8 cellular contexts compared by ENCODE assay signal in genomic region chr12:57893460-57894353, GRCh38. TPM values are rescaled to one million over a fixed set of nuclear protein-coding genes. Genes with fewer than 3 reads are reported as not detected.
DNase-seq lines count a peak whose midpoint lies in the region; TF ChIP-seq lines count a peak whose summit lies in the region.

No MANE protein-coding gene starts in this region.

- H3K27ac Mint-ChIP-seq in activated naive CD4-positive, alpha-beta T cell treated with anti-CD3 and anti-CD28 coated beads, Interleukin-2, amount 10 ng/mL, durations not matched to agents 7 days and 5 days, result no peak overlapping the region

- H3K4me3 ChIP-seq in stomach, result peak overlapping the region in 1 of 4 donors; percentile 10

- peak; percentile 92 for DNase-seq in EH (ENCODE audit: low read depth)
- peak; percentile 72 to 90 for DNase-seq in NCI-H446 (lab: John Stamatoyannopoulos, UW)
- DNase-seq in cerebellar cortex (ENCODE audit: low spot score), result peak; percentile 87
- peak; percentile 41 for DNase-seq in kidney glomerular epithelial cell (lab: John Stamatoyannopoulos, UW)
- peak; percentile 89 for DNase-seq in stomach
- DNase-seq in stimulated activated CD4-positive, alpha-beta T cell treated with anti-CD3 and anti-CD28 coated beads, Interleukin-2, amount 100 ng/mL, for 24 hours, result no peak
- no peak for DNase-seq in activated CD8-positive, alpha-beta memory T cell treated with anti-CD3 and anti-CD28 coated beads for 24 hours
- no peak for DNase-seq in activated naive CD4-positive, alpha-beta T cell treated with anti-CD3 and anti-CD28 coated beads, Interleukin-2, amount 10 ng/mL, durations not matched to agents 7 days and 5 days

- no peaks in the 10 kb centered on the region for H3K27me3 ChIP-seq in stomach

- H3K4me1 Mint-ChIP-seq in activated naive CD4-positive, alpha-beta T cell treated with anti-CD3 and anti-CD28 coated beads, Interleukin-2, amount 10 ng/mL, durations not matched to agents 7 days and 5 days, result peaks cover 52% of the 10 kb centered on the region

- no peaks in the 10 kb centered on the region for H3K9me3 ChIP-seq in stomach

- TF ChIP-seq CTCF in stomach (IDR thresholded peaks at IDR 0.05), result peak in 1 of 7 experiments; percentile 21

- H3K4me3 Mint-ChIP-seq in activated naive CD4-positive, alpha-beta T cell treated with anti-CD3 and anti-CD28 coated beads, Interleukin-2, amount 10 ng/mL, durations not matched to agents 7 days and 5 days, result no peak overlapping the region

- no peaks in the 10 kb centered on the region for H3K36me3 Mint-ChIP-seq in activated naive CD4-positive, alpha-beta T cell treated with anti-CD3 and anti-CD28 coated beads, Interleukin-2, amount 10 ng/mL, durations not matched to agents 7 days and 5 days

- H3K9me3 Mint-ChIP-seq in activated naive CD4-positive, alpha-beta T cell treated with anti-CD3 and anti-CD28 coated beads, Interleukin-2, amount 10 ng/mL, durations not matched to agents 7 days and 5 days, result no peaks in the 10 kb centered on the region

- peak in 1 of 4 donors; percentile 7 for TF ChIP-seq POLR2A in stomach (IDR thresholded peaks at IDR 0.05)

- CTCF ChIA-PET in activated naive CD4-positive, alpha-beta T cell treated with anti-CD3 and anti-CD28 coated beads, Interleukin-2, amount 10 ng/mL, durations not matched to agents 7 days and 5 days (lab: Charles Lee), result interaction anchor here (0.7 to 4.3 kb wide), 4 partner anchors 9 to 90 kb away, joined by 3 to 30 read pairs (median 8); no protein-coding TSS in a partner anchor

- H3K27ac ChIP-seq in stomach, result peak overlapping the region; percentile 79 to 98 (median 97)

- intact Hi-C loops in stomach (cut with DNase I; ENCODE audit: low total_unique reads), result no loop called here

- WGBS in stomach, 5 donors, result 12 to 31% (median 24%) methylated on average over 10 to 13 of the region's 13 CpGs

- H3K4me1 ChIP-seq in stomach, result peaks cover 84 to 100% (median 93%) of the 10 kb centered on the region in 4 donors

- H3K27me3 Mint-ChIP-seq in activated naive CD4-positive, alpha-beta T cell treated with anti-CD3 and anti-CD28 coated beads, Interleukin-2, amount 10 ng/mL, durations not matched to agents 7 days and 5 days, result peaks cover 27% of the 10 kb centered on the region

- TF ChIP-seq EP300 in stomach (IDR thresholded peaks at IDR 0.05), result no peak

- H3K36me3 ChIP-seq in stomach, result no peaks in the 10 kb centered on the region

RNA-seq across cellular contexts. Expression of gene CTDSP2, which starts 47.2 kb away (rescaled TPM):
- total RNA-seq in stomach, result 100 to 1,000 TPM in 2 of 5 donors, 10 to 100 TPM in 3; 64.6 to 152 (median 82.4) TPM
- 10 to 100 TPM; 28.4 to 67.4 (median 65.4) TPM for polyA plus RNA-seq in stomach

RNA-seq across cellular contexts. Expression of gene ATP23, which starts 47.7 kb away (rescaled TPM):
- 10 to 100 TPM in 1 of 5 donors, 1 to 10 TPM in 4; 4.1 to 18.0 (median 6.1) TPM for total RNA-seq in stomach
- 10 to 100 TPM in 2 of 3 donors, 1 to 10 TPM in 1; 6.9 to 11.1 (median 10.2) TPM for polyA plus RNA-seq in stomach

Comparison
In these comparisons a context has a peak if more than half of its experiments do, and no peak if none do; other contexts are left out.
1. DNase-seq: peak in EH (single experiment), NCI-H446 (2 of 2), cerebellar cortex (single experiment), kidney glomerular epithelial cell (single experiment) and stomach (single experiment); none in stimulated activated CD4-positive, alpha-beta T cell treated with anti-CD3 and anti-CD28 coated beads, Interleukin-2, amount 100 ng/mL, for 24 hours (0 of 2), activated CD8-positive, alpha-beta memory T cell treated with anti-CD3 and anti-CD28 coated beads for 24 hours (single experiment) and activated naive CD4-positive, alpha-beta T cell treated with anti-CD3 and anti-CD28 coated beads, Interleukin-2, amount 10 ng/mL, durations not matched to agents 7 days and 5 days (single experiment).